Comparison of ENCODE assay signal across 9 cellular contexts in the genomic region with DNA sequence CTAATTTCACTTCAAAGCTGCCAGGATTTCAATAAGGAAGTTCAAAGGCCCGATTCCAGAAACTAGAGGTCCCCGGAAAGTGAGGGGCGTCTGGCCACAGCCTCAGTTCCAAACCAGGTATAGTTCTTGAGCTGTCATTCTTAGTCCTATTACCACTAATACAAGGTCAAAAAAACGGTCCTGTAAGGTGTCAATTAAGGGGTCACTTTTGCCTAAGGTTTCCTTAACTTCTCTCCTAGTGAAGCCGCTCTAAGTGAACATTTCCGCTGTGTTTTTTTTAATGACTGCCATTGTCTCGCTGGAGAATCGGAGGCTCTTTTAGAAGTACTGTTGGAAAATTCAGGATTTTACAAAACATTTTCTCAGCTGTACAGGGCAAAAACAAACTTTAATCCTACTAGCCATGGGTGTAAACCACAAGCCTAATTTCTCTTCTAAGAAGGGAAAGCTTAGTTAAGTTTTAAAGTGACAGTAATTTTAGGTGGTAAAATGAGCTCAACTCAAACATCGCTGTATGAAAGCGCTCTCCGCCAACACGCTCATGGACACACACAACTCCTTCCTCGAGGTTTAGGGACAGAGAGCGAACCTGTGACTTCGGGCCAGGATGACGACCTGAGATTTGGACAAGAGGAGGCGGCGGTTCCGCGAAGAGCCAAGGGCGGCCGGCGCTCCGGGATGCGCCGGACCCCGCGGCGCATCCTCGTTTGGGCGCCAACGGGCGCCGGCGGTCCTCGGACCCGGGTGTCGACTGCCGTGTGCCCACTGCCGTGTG.
DNase-seq lines count a peak whose midpoint lies in the region; ATAC-seq lines count a peak whose summit lies in the region.
"Had no signal": no experiment of that assay in that cellular context is flagged by ENCODE, and none has a peak within 500 bp of the region (broad histone marks: within the 10 kb centered on the region; RNA-seq: fewer than 3 reads in every experiment).

No MANE protein-coding gene starts in this region.

- 2 to 3% methylated on average over 40 of the region's 40 CpGs for WGBS in ectodermal cell, 2 experiments

- no peaks in the 10 kb centered on the region for H3K36me3 Mint-ChIP-seq in CD4-positive, CD25-positive, alpha-beta regulatory T cell
- peaks cover 0 to 6% (median 4%) of the 10 kb centered on the region in 3 donors for H3K36me3 Mint-ChIP-seq in naive thymus-derived CD8-positive, alpha-beta T cell

- no peaks in the 10 kb centered on the region for H3K36me3 ChIP-seq in CD4-positive, CD25-positive, alpha-beta regulatory T cell (ENCODE audit: control insufficient read depth, insufficient read depth, low read length)
- no peaks in the 10 kb centered on the region for H3K36me3 ChIP-seq in NT2/D1 (ENCODE audit: insufficient read depth, insufficient read length, low read length)
- no peaks in the 10 kb centered on the region for H3K36me3 ChIP-seq in ectodermal cell (ENCODE audit: control insufficient read depth, insufficient read depth, low read length)

- peaks cover 15% of the 10 kb centered on the region for H3K4me1 ChIP-seq in CD4-positive, CD25-positive, alpha-beta regulatory T cell (ENCODE audit: control insufficient read depth, insufficient read depth, low read length, poor library complexity, severe bottlenecking)
- H3K4me1 ChIP-seq in NT2/D1 (ENCODE audit: insufficient read depth, insufficient read length) (no peaks in the 10 kb centered on the region), ectodermal cell (ENCODE audit: control insufficient read depth, insufficient read depth, low read length) (no peaks in the 10 kb centered on the region)

- H3K9ac ChIP-seq in NT2/D1 (ENCODE audit: insufficient read length, low read depth), result peak overlapping the region; percentile 84

- peaks cover 0 to 3% (median 0%) of the 10 kb centered on the region in 7 donors for H3K9me3 Mint-ChIP-seq in CD4-positive, CD25-positive, alpha-beta regulatory T cell
- H3K9me3 Mint-ChIP-seq in naive thymus-derived CD8-positive, alpha-beta T cell, result no peaks in the 10 kb centered on the region

- H3K4me3 ChIP-seq in CD4-positive, CD25-positive, alpha-beta regulatory T cell (ENCODE audit: low read depth, low read length), result peak overlapping the region; percentile 82
- peak overlapping the region; percentile 82 for H3K4me3 ChIP-seq in NT2/D1 (ENCODE audit: insufficient read length, low read depth)
- H3K4me3 ChIP-seq in ectodermal cell (ENCODE audit: insufficient read depth, low read depth, low read length), result peak overlapping the region; percentile 63
- H3K4me3 ChIP-seq: K562 had no signal

- peaks cover 56% of the 10 kb centered on the region for H3K27me3 Mint-ChIP-seq in CD4-positive, CD25-positive, alpha-beta regulatory T cell
- H3K27me3 Mint-ChIP-seq in naive thymus-derived CD8-positive, alpha-beta T cell, result peaks cover 0 to 40% (median 6%) of the 10 kb centered on the region in 5 donors

- H3K9me3 ChIP-seq in CD4-positive, CD25-positive, alpha-beta regulatory T cell (ENCODE audit: control insufficient read depth in 2 of 2, low read length in 2 of 2), result no peaks in the 10 kb centered on the region
- H3K9me3 ChIP-seq in NT2/D1 (ENCODE audit: insufficient read depth, low read length) (no peaks in the 10 kb centered on the region), ectodermal cell (ENCODE audit: control insufficient read depth, low read length) (no peaks in the 10 kb centered on the region)

- no peak overlapping the region for H3K27ac ChIP-seq in CD4-positive, CD25-positive, alpha-beta regulatory T cell (ENCODE audit: insufficient read depth, low read length, poor library complexity, severe bottlenecking)
- no peak overlapping the region for H3K27ac ChIP-seq in ectodermal cell (ENCODE audit: insufficient read depth, low read depth, low read length, poor library complexity, severe bottlenecking)

- peak in 1 of 3 donors; percentile 19 for DNase-seq in CD4-positive, CD25-positive, alpha-beta regulatory T cell
- DNase-seq in NT2/D1 (ENCODE audit: low read depth, low spot score), result no peak
- peak in 4 of 10 donors; percentile 1 to 59 (median 33) for DNase-seq in naive thymus-derived CD8-positive, alpha-beta T cell
- no peak for DNase-seq in mesenteric fat pad (ENCODE audit: low spot score)
- DNase-seq in NCI-H146 (lab: John Stamatoyannopoulos, UW), result no peak

- peak overlapping the region in 2 of 3 donors; percentile 26 to 43 for H3K27ac Mint-ChIP-seq in CD4-positive, CD25-positive, alpha-beta regulatory T cell
- H3K27ac Mint-ChIP-seq in naive thymus-derived CD8-positive, alpha-beta T cell, result peak overlapping the region; percentile 40 to 94 (median 88)

- POLR2A ChIA-PET in naive thymus-derived CD8-positive, alpha-beta T cell (lab: Charles Lee), result interaction anchor here (0.5 to 1.9 kb wide), 9 partner anchors 12 to 1197 kb away, joined by 3 to 7 read pairs (median 5); no protein-coding TSS in a partner anchor

- H3K4me3 Mint-ChIP-seq in CD4-positive, CD25-positive, alpha-beta regulatory T cell, result peak overlapping the region; percentile 59 to 94 (median 86)
- peak overlapping the region; percentile 90 to 99 (median 96) for H3K4me3 Mint-ChIP-seq in naive thymus-derived CD8-positive, alpha-beta T cell

- H3K4me1 Mint-ChIP-seq in CD4-positive, CD25-positive, alpha-beta regulatory T cell, result peaks cover 0 to 14% (median 8%) of the 10 kb centered on the region in 4 donors
- H3K4me1 Mint-ChIP-seq in naive thymus-derived CD8-positive, alpha-beta T cell, result peaks cover 8 to 35% (median 21%) of the 10 kb centered on the region in 4 donors

- H3K27me3 ChIP-seq in CD4-positive, CD25-positive, alpha-beta regulatory T cell (ENCODE audit: control insufficient read depth, insufficient read depth, low read length), result peaks cover 45% of the 10 kb centered on the region
- H3K27me3 ChIP-seq in NT2/D1 (ENCODE audit: insufficient read depth, insufficient read length) (peaks cover 32% of the 10 kb centered on the region), ectodermal cell (ENCODE audit: control insufficient read depth, insufficient read depth, low read length, poor library complexity, severe bottlenecking) (peaks cover 41% of the 10 kb centered on the region)

- peak in 1 of 2 donors; percentile 31 for ATAC-seq in CD4-positive, CD25-positive, alpha-beta regulatory T cell (ENCODE audit: low read depth in 2 of 2)
- ATAC-seq in GM21381 (IDR thresholded peaks at IDR 0.05; ENCODE audit: unreplicated experiment) (peak; percentile 30), GM18858 (IDR thresholded peaks at IDR 0.05; ENCODE audit: unreplicated experiment) (no peak)
- ATAC-seq in naive thymus-derived CD8-positive, alpha-beta T cell, result peak; percentile 28 to 38
- ATAC-seq: K562 had no signal
